ENCODE assay signal across 8 cellular contexts in the genomic region with DNA sequence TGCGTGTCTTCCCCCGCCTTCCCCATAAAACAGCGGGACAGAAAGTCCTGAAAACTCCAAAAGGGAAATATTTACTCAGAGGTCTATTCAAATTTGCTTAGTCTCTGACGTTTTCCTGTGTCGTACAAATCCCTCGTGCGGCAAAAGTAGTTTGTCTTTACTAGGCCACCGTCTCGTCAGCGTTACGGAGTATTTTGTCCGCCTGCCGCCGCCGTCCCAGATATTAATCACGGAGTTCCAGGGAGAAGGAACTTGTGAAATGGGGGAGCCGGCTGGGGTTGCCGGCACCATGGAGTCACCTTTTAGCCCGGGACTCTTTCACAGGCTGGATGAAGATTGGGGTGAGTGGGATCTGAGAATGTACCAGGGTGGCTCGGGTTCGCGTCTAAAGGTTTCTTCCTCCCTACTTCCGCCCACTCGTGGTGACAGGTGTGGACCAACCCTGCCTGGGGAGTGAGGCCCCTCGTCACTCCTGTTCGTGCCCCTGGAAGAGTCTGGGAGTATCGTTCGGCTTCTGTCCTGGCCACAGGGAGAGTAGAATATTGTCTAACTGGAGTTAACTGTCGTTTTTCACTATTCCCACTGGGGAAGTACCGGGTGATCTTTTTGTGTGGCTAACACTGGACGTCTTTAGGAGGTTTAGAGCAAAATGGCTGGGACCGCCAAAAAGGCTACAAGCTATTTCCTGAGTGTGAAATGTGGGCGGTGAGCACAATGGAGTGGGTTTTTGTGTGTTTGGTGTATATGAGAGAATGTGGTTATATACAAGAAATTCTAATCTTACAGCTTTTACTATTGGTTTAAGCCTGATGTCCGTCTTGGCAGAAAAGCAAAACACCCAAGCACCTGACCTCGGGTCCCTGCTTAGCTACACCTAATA. TPM values are rescaled to one million over a fixed set of nuclear protein-coding genes. Genes with fewer than 3 reads are reported as not detected.
DNase-seq lines count a peak whose midpoint lies in the region; ATAC-seq, FAIRE-seq and TF ChIP-seq lines count a peak whose summit lies in the region.

ATF6 (plus strand) TSS at position 219 of the 880 bp plus-strand sequence; CDS start at position 260, 41 bp downstream.

- TF ChIP-seq CTCF in 22Rv1 (IDR thresholded peaks at IDR 0.05) (no peak), VCaP (conservative IDR thresholded peaks at IDR 0.05) (no peak), breast epithelium (IDR thresholded peaks at IDR 0.05) (peak in 1 of 3 donors; percentile 34)

- no peak for FAIRE-seq in small intestine (lab: Jason Lieb, UNC)

- ATAC-seq in GM18520 (IDR thresholded peaks at IDR 0.05; ENCODE audit: unreplicated experiment) (peak; percentile 48), HG03097 (IDR thresholded peaks at IDR 0.05; ENCODE audit: low FRiP score, unreplicated experiment) (peak; percentile 55)

- DNase-seq in NCI-H2171 treated with DMSO at 0.1 percent for 48 hours (lab: John Stamatoyannopoulos, UW): peak; percentile 89
- DNase-seq in breast epithelium (ENCODE audit: low spot score in 2 of 2): peak; percentile 88 to 89
- DNase-seq in iPS-NIHi7 (ENCODE audit: extremely low spot score): peak; percentile 73
- DNase-seq in small intestine: peak; percentile 91

- no peaks in the 10 kb centered on the region for H3K9me3 ChIP-seq in breast epithelium
- H3K9me3 ChIP-seq in small intestine (ENCODE audit: control insufficient read depth, low read depth): no peaks in the 10 kb centered on the region

- H3K4me1 ChIP-seq in breast epithelium (no peaks in the 10 kb centered on the region), small intestine (ENCODE audit: control insufficient read depth in 2 of 2, insufficient read depth in 1 of 2, low read depth in 1 of 2, low read length in 1 of 2) (peaks cover 0 to 14% of the 10 kb centered on the region in 2 donors)

- peak; percentile 78 for TF ChIP-seq POLR2A in breast epithelium (IDR thresholded peaks at IDR 0.05)

- intact Hi-C loops in breast epithelium (cut with DNase I; ENCODE audit: low total_unique reads): no loop called here

- WGBS in small intestine, 3 donors: 0% methylated on average over 35 of the region's 35 CpGs

- H3K36me3 ChIP-seq in breast epithelium: no peaks in the 10 kb centered on the region
- H3K36me3 ChIP-seq in small intestine (ENCODE audit: control insufficient read depth in 2 of 2, insufficient read depth in 2 of 2, low read length in 2 of 2): no peaks in the 10 kb centered on the region

- H3K27ac ChIP-seq in 22Rv1 (peak within 1 kb of the TSS; percentile 63), VCaP (peak within 1 kb of the TSS; percentile 85), breast epithelium (peak within 1 kb of the TSS; percentile 88 to 89), small intestine (ENCODE audit: low read depth in 1 of 2, low read length in 1 of 2) (peak within 1 kb of the TSS; percentile 66 to 97)

- no peaks in the 10 kb centered on the region for H3K27me3 ChIP-seq in breast epithelium
- no peaks in the 10 kb centered on the region for H3K27me3 ChIP-seq in small intestine (ENCODE audit: control insufficient read depth in 2 of 2, insufficient read depth in 2 of 2, low read length in 2 of 2)

- H3K4me3 ChIP-seq in breast epithelium: peak within 1 kb of the TSS; percentile 59 to 73 (median 61)
- peak within 1 kb of the TSS; percentile 61 to 98 for H3K4me3 ChIP-seq in small intestine (ENCODE audit: low read depth in 1 of 2, low read length in 2 of 2)

RNA-seq across cellular contexts. Expression of gene ATF6, which starts in this region (rescaled TPM):
- 10 to 100 TPM; 31.0 to 56.1 (median 34.1) TPM for total RNA-seq in breast epithelium
- polyA plus RNA-seq in small intestine: 1 to 10 TPM; 2.7 to 9.1 (median 3.0) TPM

Comparison
In these comparisons a context has a peak if more than half of its experiments do, and no peak if none do; other contexts are left out.
1. Peak in every context shown above with its lines: DNase-seq, ATAC-seq, H3K4me3 ChIP-seq and H3K27ac ChIP-seq.